8 cellular contexts compared by ENCODE assay signal in genomic region chr14:70255071-70256057, GRCh38.
DNase-seq lines count a peak whose midpoint lies in the region; ATAC-seq and TF ChIP-seq lines count a peak whose summit lies in the region.
"Not testable (repeated sequence)": the region's sequence is repeated elsewhere in the genome, so short reads cannot be mapped to it uniquely, and the experiment has no call there.

No MANE protein-coding gene starts in this region.

- H3K27ac Mint-ChIP-seq in Caco-2 (ENCODE audit: unreplicated experiment); natural killer cell treated with Interleukin-12 subunit alpha and Interleukin-12 subunit beta and Interleukin-15 and Interleukin-18, amount 100 ng/mL, for 72 hours: not testable (repeated sequence)
- peak overlapping the region; percentile 20; the same call in 1 of the 2 replicates for H3K27ac Mint-ChIP-seq in WTC11
- H3K27ac Mint-ChIP-seq in stimulated activated naive CD8-positive, alpha-beta T cell treated with anti-CD3 and anti-CD28 coated beads, Interleukin-15, Interleukin-2, amounts not matched to agents 100 ng/mL and 50 ng/mL, for 24 hours = peak overlapping the region; percentile 20

- not testable (repeated sequence) for H3K9me3 ChIP-seq in Caco-2; HUES48 (ENCODE audit: control insufficient read depth, insufficient read depth, low read length); right cardiac atrium (ENCODE audit: control insufficient read depth, low read length)

- H3K36me3 Mint-ChIP-seq in Caco-2 (ENCODE audit: insufficient read depth, unreplicated experiment); WTC11; natural killer cell treated with Interleukin-12 subunit alpha and Interleukin-12 subunit beta and Interleukin-15 and Interleukin-18, amount 100 ng/mL, for 72 hours; stimulated activated naive CD8-positive, alpha-beta T cell treated with anti-CD3 and anti-CD28 coated beads, Interleukin-15, Interleukin-2, amounts not matched to agents 100 ng/mL and 50 ng/mL, for 24 hours (ENCODE audit: low read depth): not testable (repeated sequence)

- not testable (repeated sequence) for H3K27ac ChIP-seq in HUES48 (ENCODE audit: low read depth, low read length); right cardiac atrium (ENCODE audit: low read length)

- H3K9ac ChIP-seq in HUES48 (ENCODE audit: low read depth, low read length) = not testable (repeated sequence)

- H3K4me1 Mint-ChIP-seq in Caco-2 (ENCODE audit: low read depth, unreplicated experiment); natural killer cell treated with Interleukin-12 subunit alpha and Interleukin-12 subunit beta and Interleukin-15 and Interleukin-18, amount 100 ng/mL, for 72 hours (ENCODE audit: low read depth in 2 of 2); stimulated activated naive CD8-positive, alpha-beta T cell treated with anti-CD3 and anti-CD28 coated beads, Interleukin-15, Interleukin-2, amounts not matched to agents 100 ng/mL and 50 ng/mL, for 24 hours (ENCODE audit: low read depth): not testable (repeated sequence)
- H3K4me1 Mint-ChIP-seq in WTC11 = peaks cover 34% of the 10 kb centered on the region

- 50% methylated on average over 36 of the region's 36 CpGs for WGBS in right cardiac atrium

- DNase-seq in Caco-2 = peak; percentile 70 to 80
- DNase-seq in NCI-H460 (ENCODE audit: extremely low read depth, low read depth) = peak; percentile 19
- peak; percentile 75 for DNase-seq in WTC11 (ENCODE audit: low spot score)
- DNase-seq in astrocyte of the hippocampus (ENCODE audit: low read depth, low spot score) = peak; percentile 3
- DNase-seq in right cardiac atrium = peak in 1 of 3 donors; percentile 47
- DNase-seq in natural killer cell treated with Interleukin-12 subunit alpha and Interleukin-12 subunit beta and Interleukin-15 and Interleukin-18, amount 100 ng/mL, for 72 hours (ENCODE audit: low spot score) = not testable (repeated sequence)

- H3K4me3 Mint-ChIP-seq in Caco-2 (ENCODE audit: unreplicated experiment) (peak overlapping the region; percentile 72), WTC11 (peak overlapping the region; percentile 58)
- peak overlapping the region; percentile 76 for H3K4me3 Mint-ChIP-seq in natural killer cell treated with Interleukin-12 subunit alpha and Interleukin-12 subunit beta and Interleukin-15 and Interleukin-18, amount 100 ng/mL, for 72 hours
- H3K4me3 Mint-ChIP-seq in stimulated activated naive CD8-positive, alpha-beta T cell treated with anti-CD3 and anti-CD28 coated beads, Interleukin-15, Interleukin-2, amounts not matched to agents 100 ng/mL and 50 ng/mL, for 24 hours = peak overlapping the region; percentile 75

- intact Hi-C loops in Caco-2 (cut with micrococcal nuclease; ENCODE audit: unreplicated experiment) = loop anchor here (1.0 kb wide), 1 partner anchor 63 kb away; no protein-coding TSS in a partner anchor
- intact Hi-C loops in right cardiac atrium (cut with DNase I) = not testable (repeated sequence)

- TF ChIP-seq CTCF in Caco-2 (IDR thresholded peaks at IDR 0.05; ENCODE audit: insufficient read depth in 1 of 2, low read depth in 1 of 2, low read length in 1 of 2, severe bottlenecking in 1 of 2, unreplicated experiment in 1 of 2); WTC11 (IDR thresholded peaks at IDR 0.05): not testable (repeated sequence)

- not testable (repeated sequence) for BruUV-seq in Caco-2 (replicated peaks; lab: Mats Ljungman, UMichigan)

- H3K27me3 ChIP-seq in Caco-2 (replicated peaks; ENCODE audit: control insufficient read depth, insufficient read depth, low read length); HUES48 (ENCODE audit: control insufficient read depth, insufficient read depth, low read length); right cardiac atrium (ENCODE audit: control insufficient read depth, insufficient read depth): not testable (repeated sequence)

- H3K9me3 Mint-ChIP-seq in Caco-2 (ENCODE audit: unreplicated experiment); natural killer cell treated with Interleukin-12 subunit alpha and Interleukin-12 subunit beta and Interleukin-15 and Interleukin-18, amount 100 ng/mL, for 72 hours; stimulated activated naive CD8-positive, alpha-beta T cell treated with anti-CD3 and anti-CD28 coated beads, Interleukin-15, Interleukin-2, amounts not matched to agents 100 ng/mL and 50 ng/mL, for 24 hours: not testable (repeated sequence)
- peaks cover 11% of the 10 kb centered on the region for H3K9me3 Mint-ChIP-seq in WTC11

- CTCF ChIA-PET in Caco-2 (lab: Charles Lee) = interaction anchor here (0.6 to 1.2 kb wide), 4 partner anchors 14 to 264 kb away, joined by 3 to 4 read pairs (median 3); no protein-coding TSS in a partner anchor
- CTCF ChIA-PET in WTC11 (lab: Charles Lee) = interaction anchor here (0.5 to 1.6 kb wide), 10 partner anchors 23 to 502 kb away, joined by 3 to 6 read pairs (median 3); no protein-coding TSS in a partner anchor

- not testable (repeated sequence) for H3K36me3 ChIP-seq in Caco-2 (ENCODE audit: control insufficient read depth, insufficient read depth, low read length); HUES48 (ENCODE audit: control insufficient read depth, insufficient read depth, low read length)

- H3K27me3 Mint-ChIP-seq in Caco-2 (ENCODE audit: insufficient read depth, unreplicated experiment); WTC11 (ENCODE audit: low read depth): not testable (repeated sequence)
- peaks cover 35 to 54% of the 10 kb centered on the region in 2 donors for H3K27me3 Mint-ChIP-seq in natural killer cell treated with Interleukin-12 subunit alpha and Interleukin-12 subunit beta and Interleukin-15 and Interleukin-18, amount 100 ng/mL, for 72 hours
- H3K27me3 Mint-ChIP-seq in stimulated activated naive CD8-positive, alpha-beta T cell treated with anti-CD3 and anti-CD28 coated beads, Interleukin-15, Interleukin-2, amounts not matched to agents 100 ng/mL and 50 ng/mL, for 24 hours = peaks cover 71% of the 10 kb centered on the region

- not testable (repeated sequence) for H3K4me1 ChIP-seq in Caco-2; HUES48 (ENCODE audit: control insufficient read depth, insufficient read depth, low read length); right cardiac atrium (ENCODE audit: control insufficient read depth, insufficient read depth, low read length)

- H3K4me3 ChIP-seq in Caco-2 (ENCODE audit: low read depth, low read length) (peak overlapping the region; percentile 51), HUES48 (ENCODE audit: low read depth, low read length) (peak overlapping the region; percentile 40), right cardiac atrium (ENCODE audit: low read length) (peak overlapping the region; percentile 16)

- peak; percentile 64 for ATAC-seq in WTC11
- not testable (repeated sequence) for ATAC-seq in right cardiac atrium
- peak in 1 of 2 donors; percentile 57 for ATAC-seq in natural killer cell treated with Interleukin-12 subunit alpha and Interleukin-12 subunit beta and Interleukin-15 and Interleukin-18, amount 100 ng/mL, for 72 hours

- POLR2A ChIA-PET in Caco-2 (lab: Charles Lee) = not testable (repeated sequence)
- POLR2A ChIA-PET in WTC11 (lab: Charles Lee) = interaction anchor here (0.6 to 1.2 kb wide), 3 partner anchors 12 to 104 kb away, joined by 3 read pairs; no protein-coding TSS in a partner anchor

TF ChIP-seq in WTC11, 78 proteins besides CTCF, POLR2A, EP300 and RAD21:
- peak; percentile 94 for TF ChIP-seq NFYB (CRISPR knock-in tag; conservative IDR thresholded peaks at IDR 0.05; ENCODE audit: low read depth)
